Comparison of ENCODE assay signal across 8 cellular contexts in the genomic region with DNA sequence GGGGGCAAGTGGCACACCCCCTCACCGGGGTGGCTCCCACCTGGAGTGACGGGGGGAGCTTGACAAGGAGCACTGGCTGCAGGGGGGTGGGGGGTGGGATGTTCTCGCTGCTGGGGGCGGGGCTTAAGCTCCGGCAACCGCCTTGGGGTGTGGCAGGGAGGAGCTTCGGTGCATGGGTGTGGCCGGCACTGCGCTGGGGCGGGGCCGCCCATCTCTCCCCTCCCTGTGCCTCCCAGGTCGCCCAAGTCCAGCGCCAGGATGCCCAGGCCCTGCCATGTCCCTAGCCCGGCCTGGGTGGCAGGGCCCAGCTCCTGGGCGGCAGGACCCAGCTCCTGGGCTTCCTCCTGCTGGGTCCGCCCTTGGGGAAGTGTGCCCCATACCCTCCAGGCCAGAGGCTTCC.
DNase-seq lines count a peak whose midpoint lies in the region; ATAC-seq, FAIRE-seq and TF ChIP-seq lines count a peak whose summit lies in the region.
"Not testable (repeated sequence)": the region's sequence is repeated elsewhere in the genome, so short reads cannot be mapped to it uniquely, and the experiment has no call there.

No MANE protein-coding gene starts in this region.

- H3K4me3 Mint-ChIP-seq in GM23338; stimulated activated memory B cell treated with anti-CD40 and anti-IgM and Interleukin-4, amounts not matched to agents 10 μg/mL and 1 μg/mL and 100 μg/mL, for 72 hours: not testable (repeated sequence)

- not testable (repeated sequence) for H3K79me2 ChIP-seq in GM23338 (replicated peaks; ENCODE audit: insufficient read depth); K562 (ENCODE audit: control insufficient read depth, insufficient read depth, low read length)

- not testable (repeated sequence) for FAIRE-seq in A549 (lab: Jason Lieb, UNC); K562 (lab: Jason Lieb, UNC)

- H3K9me1 ChIP-seq in K562 (ENCODE audit: control insufficient read depth, insufficient read depth, low read length), result not testable (repeated sequence)

- not testable (repeated sequence) for TF ChIP-seq CTCF in A549 (IDR thresholded peaks at IDR 0.05); GM23338 (conservative IDR thresholded peaks at IDR 0.05; ENCODE audit: low read depth in 2 of 2); Panc1 (IDR thresholded peaks at IDR 0.05); K562 (IDR thresholded peaks at IDR 0.05 in 2 of 3, conservative IDR thresholded peaks at IDR 0.05 in 1 of 3; ENCODE audit: insufficient read depth in 2 of 3, low read depth in 1 of 3, low read length in 3 of 3); upper lobe of right lung (IDR thresholded peaks at IDR 0.05)

- H3K36me3 ChIP-seq in GM23338 (ENCODE audit: insufficient read depth); Panc1 (ENCODE audit: control insufficient read depth, insufficient read depth, low read length); K562 (ENCODE audit: control insufficient read depth, insufficient read depth, low read length); upper lobe of right lung: not testable (repeated sequence)

- not testable (repeated sequence) for H3K36me3 Mint-ChIP-seq in GM23338 (ENCODE audit: low read depth); stimulated activated memory B cell treated with anti-CD40 and anti-IgM and Interleukin-4, amounts not matched to agents 10 μg/mL and 1 μg/mL and 100 μg/mL, for 72 hours

- not testable (repeated sequence) for H3K27ac Mint-ChIP-seq in GM23338; stimulated activated memory B cell treated with anti-CD40 and anti-IgM and Interleukin-4, amounts not matched to agents 10 μg/mL and 1 μg/mL and 100 μg/mL, for 72 hours

- H3K4me1 Mint-ChIP-seq in GM23338; stimulated activated memory B cell treated with anti-CD40 and anti-IgM and Interleukin-4, amounts not matched to agents 10 μg/mL and 1 μg/mL and 100 μg/mL, for 72 hours: not testable (repeated sequence)

- H3K9ac ChIP-seq in K562 (ENCODE audit: insufficient read depth in 1 of 2, low read depth in 2 of 2, low read length in 2 of 2), result not testable (repeated sequence)

- not testable (repeated sequence) for H3K9me3 Mint-ChIP-seq in GM23338; stimulated activated memory B cell treated with anti-CD40 and anti-IgM and Interleukin-4, amounts not matched to agents 10 μg/mL and 1 μg/mL and 100 μg/mL, for 72 hours

- no CpG with 5 or more reads among the region's 16 CpGs for WGBS in A549 (ENCODE audit: missing lambda C conversion rate)
- WGBS in K562 (ENCODE audit: insufficient coverage, low coverage, missing lambda C conversion rate), result no CpG with 5 or more reads among the region's 16 CpGs
- WGBS in right cardiac atrium, result 87% methylated on average over 6 of the region's 16 CpGs

- intact Hi-C loops in Panc1 (cut with micrococcal nuclease; ENCODE audit: unreplicated experiment); K562 (cut with micrococcal nuclease); left ventricle myocardium superior (cut with micrococcal nuclease); right cardiac atrium (cut with DNase I); upper lobe of right lung (cut with DNase I): not testable (repeated sequence)

- not testable (repeated sequence) for H3K9me2 ChIP-seq in GM23338 (ENCODE audit: insufficient read depth)

- not testable (repeated sequence) for H2AFZ ChIP-seq in GM23338; K562 (ENCODE audit: low read depth, low read length)

- CTCF ChIA-PET in A549 (lab: Yijun Ruan, JAX); Panc1 (lab: Charles Lee); K562 (lab: Yijun Ruan, JAX; ENCODE audit: low intra/inter-chr PET ratio): not testable (repeated sequence)

- H3K27me3 Mint-ChIP-seq in GM23338 (ENCODE audit: insufficient read depth, low read depth, poor library complexity); stimulated activated memory B cell treated with anti-CD40 and anti-IgM and Interleukin-4, amounts not matched to agents 10 μg/mL and 1 μg/mL and 100 μg/mL, for 72 hours: not testable (repeated sequence)

- TF ChIP-seq POLR2A in A549 (IDR thresholded peaks at IDR 0.05; ENCODE audit: low read length); K562 (conservative IDR thresholded peaks at IDR 0.05): not testable (repeated sequence)

- not testable (repeated sequence) for H3K27ac ChIP-seq in A549; GM23338 (ENCODE audit: low read depth); Panc1 (ENCODE audit: low read length); K562 (ENCODE audit: extremely low read depth, low read depth, low read length); right cardiac atrium (ENCODE audit: low read length); upper lobe of right lung

- not testable (repeated sequence) for H3K9me3 ChIP-seq in A549; Panc1 (ENCODE audit: control insufficient read depth, insufficient read depth, low read depth, low read length); K562 (replicated peaks; ENCODE audit: control insufficient read depth, insufficient read depth, low read depth, low read length); right cardiac atrium (ENCODE audit: control insufficient read depth, low read length); upper lobe of right lung

- H3F3A ChIP-seq in GM23338 (replicated peaks; ENCODE audit: low read depth), result not testable (repeated sequence)

- TF ChIP-seq RAD21 in A549 (conservative IDR thresholded peaks at IDR 0.05 in 1 of 2, IDR thresholded peaks at IDR 0.05 in 1 of 2); K562 (CRISPR knock-in tag; conservative IDR thresholded peaks at IDR 0.05 in 1 of 2, IDR thresholded peaks at IDR 0.05 in 1 of 2): not testable (repeated sequence)

- TF ChIP-seq EP300 in A549 (IDR thresholded peaks at IDR 0.05); K562 (IDR thresholded peaks at IDR 0.05; ENCODE audit: low read length): not testable (repeated sequence)

- not testable (repeated sequence) for DNase-seq in A549 (ENCODE audit: low read depth in 1 of 2, low spot score in 1 of 2); GM23338 (ENCODE audit: low spot score); Panc1 (ENCODE audit: low read depth, low spot score); K562 (ENCODE audit: extremely low read depth in 1 of 4, low spot score in 3 of 4); left ventricle myocardium superior; right cardiac atrium; upper lobe of right lung

- not testable (repeated sequence) for BruUV-seq in Panc1 (replicated peaks; lab: Mats Ljungman, UMichigan); K562 (replicated peaks; lab: Mats Ljungman, UMichigan)

- H4K20me1 ChIP-seq in GM23338 (replicated peaks; ENCODE audit: insufficient read depth); K562 (replicated peaks; ENCODE audit: control insufficient read depth, insufficient read depth, low read length): not testable (repeated sequence)

- ATAC-seq in A549 (peak; percentile 43 to 45; a peak in 4 of 6 replicates), GM23338 (peak; percentile 33), Panc1 (peak; percentile 29; the same call in 1 of the 2 replicates), K562 (peak; percentile 92), left ventricle myocardium superior (peak; percentile 14), right cardiac atrium (peak; percentile 19 to 36), upper lobe of right lung (peak; percentile 17)
- ATAC-seq in stimulated activated memory B cell treated with anti-CD40 and anti-IgM and Interleukin-4, amounts not matched to agents 10 μg/mL and 1 μg/mL and 100 μg/mL, for 72 hours, result peak; percentile 34

- not testable (repeated sequence) for H3K27me3 ChIP-seq in GM23338 (ENCODE audit: insufficient read depth); Panc1 (ENCODE audit: control insufficient read depth, insufficient read depth, low read length); K562 (ENCODE audit: control insufficient read depth in 2 of 2, insufficient read depth in 2 of 2, low read length in 2 of 2); right cardiac atrium (ENCODE audit: control insufficient read depth, insufficient read depth); upper lobe of right lung

- H3K4me1 ChIP-seq in A549; GM23338 (ENCODE audit: insufficient read depth); Panc1 (ENCODE audit: control insufficient read depth, insufficient read depth, low read length); K562 (replicated peaks in 1 of 2; ENCODE audit: control insufficient read depth in 2 of 2, insufficient read depth in 2 of 2, low read length in 2 of 2); right cardiac atrium (ENCODE audit: control insufficient read depth, insufficient read depth, low read length); upper lobe of right lung: not testable (repeated sequence)

- in situ Hi-C loops in Panc1 (cut with HindIII; ENCODE audit: low pct_unique_long_range_greater_than_20kb, low sequenced_read_pairs); K562 (cut with MboI): not testable (repeated sequence)

- not testable (repeated sequence) for H3K4me2 ChIP-seq in A549; GM23338; K562 (ENCODE audit: insufficient read depth, low read length)

- POLR2A ChIA-PET in A549 (lab: Yijun Ruan, JAX); Panc1 (lab: Charles Lee); K562 (lab: Yijun Ruan, JAX): not testable (repeated sequence)

- not testable (repeated sequence) for H3K4me3 ChIP-seq in A549; GM23338; Panc1 (ENCODE audit: low read depth in 2 of 2, low read length in 2 of 2); K562; right cardiac atrium (ENCODE audit: low read length); upper lobe of right lung

Comparison
In these comparisons a context has a peak if more than half of its experiments do, and no peak if none do; other contexts are left out.
1. ATAC-seq: peak in every context shown above with its lines; median percentile 92 in K562; 44 in A549; 34 in stimulated activated memory B cell treated with anti-CD40 and anti-IgM and Interleukin-4, amounts not matched to agents 10 μg/mL and 1 μg/mL and 100 μg/mL, for 72 hours; 33 in GM23338; 29 in Panc1; 28 in right cardiac atrium; 17 in upper lobe of right lung; 14 in left ventricle myocardium superior.